8 cellular contexts compared by ENCODE assay signal in the genomic region with DNA sequence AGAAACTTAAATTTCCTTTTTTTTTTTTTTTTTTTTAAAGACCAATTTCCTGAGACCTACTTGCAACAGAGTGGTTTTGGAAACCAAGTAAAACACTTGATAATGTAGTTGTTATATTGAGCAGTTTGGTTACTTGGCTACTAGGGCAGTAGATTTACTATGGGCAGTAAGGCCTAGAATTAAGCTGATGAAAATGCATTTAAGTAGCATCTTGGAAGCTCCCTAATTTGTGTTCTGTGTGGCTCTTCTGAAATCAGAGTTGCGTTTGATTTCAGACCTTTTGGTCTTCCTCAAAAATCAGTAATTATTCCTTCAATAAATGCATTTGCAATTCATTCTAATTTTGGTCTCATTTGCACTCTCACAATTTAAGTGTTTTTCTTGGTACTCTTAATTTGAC. TPM values are rescaled to one million over a fixed set of nuclear protein-coding genes. Genes with fewer than 3 reads are reported as not detected.
A peak's percentile ranks its signal among the peaks of the same experiment; 100 is the strongest.
DNase-seq lines count a peak whose midpoint lies in the region; ATAC-seq and TF ChIP-seq lines count a peak whose summit lies in the region.

No MANE protein-coding gene starts in this region.

- H3K9me3 ChIP-seq in SJCRH30 (replicated peaks) = 0 out of 2 replicates have a peak, but pooled peaks cover 4% of the 10 kb centered on the region
- no peaks in the 10 kb centered on the region for H3K9me3 ChIP-seq in skeletal muscle satellite cell (replicated peaks; ENCODE audit: low read length)

- no peak for ATAC-seq in GM21390 (IDR thresholded peaks at IDR 0.05; ENCODE audit: unreplicated experiment)

- peak overlapping the region; percentile 91 for H3K9ac ChIP-seq in skeletal muscle satellite cell (ENCODE audit: low read depth, low read length)

- H3K27me3 ChIP-seq in H7 (ENCODE audit: control insufficient read depth, insufficient read depth, low read length) = peaks cover 4% of the 10 kb centered on the region
- H3K27me3 ChIP-seq in SJCRH30 = no peaks in the 10 kb centered on the region
- no peaks in the 10 kb centered on the region for H3K27me3 ChIP-seq in skeletal muscle satellite cell (ENCODE audit: control insufficient read depth, insufficient read depth, low read length)

- peak overlapping the region; percentile 88 for H3K27ac ChIP-seq in SJCRH30

- no peaks in the 10 kb centered on the region for H3K4me1 ChIP-seq in SJCRH30
- peaks cover 13% of the 10 kb centered on the region for H3K4me1 ChIP-seq in skeletal muscle satellite cell (ENCODE audit: control insufficient read depth, insufficient read depth, low read length)

- peak overlapping the region; percentile 86 for H3K4me2 ChIP-seq in skeletal muscle satellite cell (ENCODE audit: low read length)

- no peak for TF ChIP-seq CTCF in fibroblast of villous mesenchyme (IDR thresholded peaks at IDR 0.05; ENCODE audit: insufficient read depth, low read depth, low read length)

- H3K4me3 ChIP-seq in H7 (ENCODE audit: insufficient read depth, low read depth, low read length) (peak overlapping the region; percentile 82), SJCRH30 (peak overlapping the region; percentile 78), fibroblast of villous mesenchyme (ENCODE audit: low read depth, low read length) (peak overlapping the region; percentile 95), skeletal muscle satellite cell (ENCODE audit: low read length) (peak overlapping the region; percentile 98)

- H3K36me3 ChIP-seq in H7 (replicated peaks; ENCODE audit: control insufficient read depth, insufficient read depth, low read length) = peaks cover 9% of the 10 kb centered on the region
- H3K36me3 ChIP-seq in SJCRH30 = peaks cover 4% of the 10 kb centered on the region; the same call in 1 of the 2 replicates
- peaks cover 13% of the 10 kb centered on the region for H3K36me3 ChIP-seq in skeletal muscle satellite cell (ENCODE audit: insufficient read depth, low read length)

- no peak for DNase-seq in H7
- DNase-seq in SJCRH30 = no peak
- no peak for DNase-seq in fibroblast of villous mesenchyme (ENCODE audit: low read depth)
- no peak for DNase-seq in posterior vena cava (ENCODE audit: low spot score)
- no peak for DNase-seq in 8988T
- no peak for DNase-seq in RKO (ENCODE audit: low spot score)

- intact Hi-C loops in posterior vena cava (cut with DNase I) = no loop called here

RNA-seq across cellular contexts. Expression of a gene that starts 0.8 kb away (rescaled TPM):
- total RNA-seq in H7 (2014; rRNA removed; shearing (Covaris generic)) = 5.6 and 6.7 TPM in 2 replicates
- 11.0 and 12.0 TPM in 2 replicates for total RNA-seq in SJCRH30 (2014; rRNA removed; shearing (Covaris generic))
- 12.6 and 28.1 TPM in 2 replicates for total RNA-seq in fibroblast of villous mesenchyme
- total RNA-seq in skeletal muscle satellite cell (2012; rRNA removed) = 9.2 and 11.7 TPM in 2 replicates
- total RNA-seq in posterior vena cava = 1 to 10 TPM; 5.4 to 6.5 TPM

RNA-seq across cellular contexts. Expression of a gene that starts 6.5 kb away (rescaled TPM):
- total RNA-seq in H7 (2014; rRNA removed; shearing (Covaris generic)) = 21.0 and 27.4 TPM in 2 replicates
- 17.9 and 21.3 TPM in 2 replicates for total RNA-seq in SJCRH30 (2014; rRNA removed; shearing (Covaris generic))
- total RNA-seq in fibroblast of villous mesenchyme (16.8 and 23.7 TPM in 2 replicates), posterior vena cava (1 to 10 TPM; 7.4 to 7.6 TPM)
- 12.7 and 12.9 TPM in 2 replicates for total RNA-seq in skeletal muscle satellite cell (2012; rRNA removed)
